In the genomic region with DNA sequence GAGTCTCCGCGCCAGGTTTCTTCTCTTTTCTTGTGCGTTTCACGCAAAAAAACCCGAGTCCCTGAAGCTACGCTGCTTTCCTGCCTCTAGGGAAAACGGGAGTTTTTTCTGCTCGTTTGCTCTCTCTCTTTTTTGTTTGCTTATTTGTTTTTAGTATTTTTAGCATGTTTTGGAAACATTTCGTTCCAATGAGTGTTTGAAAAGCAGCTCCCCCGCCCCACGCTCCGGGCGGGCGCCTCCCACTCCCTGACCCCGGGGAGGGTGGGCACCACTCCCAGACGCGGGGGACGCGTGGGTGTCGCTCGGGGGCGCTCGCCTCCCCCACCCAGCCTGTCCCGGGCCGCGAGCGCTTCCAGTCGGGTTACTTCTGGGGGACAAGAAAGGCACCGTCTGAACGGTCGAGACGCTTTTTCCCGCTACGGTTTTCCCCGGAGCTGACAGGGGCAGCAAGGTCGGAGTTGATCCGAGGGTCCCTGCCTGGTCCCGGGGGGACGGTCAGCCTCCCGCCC, we compare ENCODE assay signal across 8 cellular contexts. TPM values are rescaled to one million over a fixed set of nuclear protein-coding genes. Genes with fewer than 3 reads are reported as not detected.
DNase-seq lines count a peak whose midpoint lies in the region; FAIRE-seq and TF ChIP-seq lines count a peak whose summit lies in the region.

No MANE protein-coding gene starts in this region.

- peaks cover 0 to 2% of the 10 kb centered on the region in 2 donors for H3K36me3 ChIP-seq in small intestine (ENCODE audit: control insufficient read depth in 2 of 2, insufficient read depth in 2 of 2, low read length in 2 of 2)

- H3K4me3 Mint-ChIP-seq in activated naive CD4-positive, alpha-beta T cell treated with anti-CD3 and anti-CD28 coated beads for 36 hours = peak overlapping the region; percentile 56
- H3K4me3 Mint-ChIP-seq in immature natural killer cell = peak overlapping the region in 4 of 5 donors; percentile 47 to 54 (median 52)

- no peaks in the 10 kb centered on the region for H3K9me3 ChIP-seq in small intestine (ENCODE audit: control insufficient read depth, low read depth)

- CTCF ChIA-PET in activated naive CD4-positive, alpha-beta T cell treated with anti-CD3 and anti-CD28 coated beads for 36 hours (lab: Charles Lee) = interaction anchor here (0.9 to 1.1 kb wide), 2 partner anchors 28 to 347 kb away, joined by 3 read pairs; no protein-coding TSS in a partner anchor

- peaks cover 5% of the 10 kb centered on the region for H3K4me1 Mint-ChIP-seq in activated naive CD4-positive, alpha-beta T cell treated with anti-CD3 and anti-CD28 coated beads for 36 hours (ENCODE audit: low read depth)
- H3K4me1 Mint-ChIP-seq in immature natural killer cell = peaks cover 0 to 3% of the 10 kb centered on the region in 2 donors

- 1 to 5% (median 3%) methylated on average over 39 to 40 of the region's 40 CpGs for WGBS in small intestine, 3 donors

- no peaks in the 10 kb centered on the region for H3K9me3 Mint-ChIP-seq in activated naive CD4-positive, alpha-beta T cell treated with anti-CD3 and anti-CD28 coated beads for 36 hours
- peaks cover 0 to 1% (median 0%) of the 10 kb centered on the region in 6 donors for H3K9me3 Mint-ChIP-seq in immature natural killer cell

- intact Hi-C loops in activated naive CD4-positive, alpha-beta T cell treated with anti-CD3 and anti-CD28 coated beads for 36 hours (cut with micrococcal nuclease) = no loop called here

- peak overlapping the region; percentile 55 for H3K4me3 ChIP-seq in astrocyte of the cerebellum (ENCODE audit: low read depth, low read length)
- H3K4me3 ChIP-seq in small intestine (ENCODE audit: low read depth in 1 of 2, low read length in 2 of 2) = peak overlapping the region; percentile 41 to 43

- TF ChIP-seq CTCF in astrocyte of the cerebellum (IDR thresholded peaks at IDR 0.05; ENCODE audit: low read depth, low read length, missing control alignments) = no peak

- H3K27ac ChIP-seq in small intestine (ENCODE audit: low read depth in 1 of 2, low read length in 1 of 2) = peak overlapping the region in 1 of 2 donors; percentile 81

- H3K36me3 Mint-ChIP-seq in activated naive CD4-positive, alpha-beta T cell treated with anti-CD3 and anti-CD28 coated beads for 36 hours (ENCODE audit: low read depth) = no peaks in the 10 kb centered on the region
- no peaks in the 10 kb centered on the region for H3K36me3 Mint-ChIP-seq in immature natural killer cell

- peaks cover 0 to 3% of the 10 kb centered on the region in 2 donors for H3K4me1 ChIP-seq in small intestine (ENCODE audit: control insufficient read depth in 2 of 2, insufficient read depth in 1 of 2, low read depth in 1 of 2, low read length in 1 of 2)

- in situ Hi-C loops in astrocyte of the cerebellum (cut with HindIII; ENCODE audit: low sequenced_read_pairs) (no loop called here), KBM-7 (cut with MboI; ENCODE audit: low pct_unique_long_range_greater_than_20kb, low sequenced_read_pairs) (no loop called here)

- DNase-seq in activated naive CD4-positive, alpha-beta T cell treated with anti-CD3 and anti-CD28 coated beads for 36 hours = no peak
- DNase-seq in activated naive CD4-positive, alpha-beta T cell (lab: John Stamatoyannopoulos, UW) = no peak
- DNase-seq in astrocyte of the cerebellum (ENCODE audit: low read depth) (no peak), immature natural killer cell (no peak), small intestine (no peak), SK-N-DZ (ENCODE audit: low spot score) (no peak), NCI-H2171 treated with DMSO at 0.1 percent for 48 hours (lab: John Stamatoyannopoulos, UW) (no peak), KBM-7 (no peak)

- FAIRE-seq in small intestine (lab: Jason Lieb, UNC) = no peak

- no peak overlapping the region for H3K27ac Mint-ChIP-seq in activated naive CD4-positive, alpha-beta T cell treated with anti-CD3 and anti-CD28 coated beads for 36 hours
- no peak overlapping the region for H3K27ac Mint-ChIP-seq in immature natural killer cell

- H3K27me3 ChIP-seq in small intestine (ENCODE audit: control insufficient read depth in 2 of 2, insufficient read depth in 2 of 2, low read length in 2 of 2) = peaks cover 7 to 11% of the 10 kb centered on the region in 2 donors

- peaks cover 30% of the 10 kb centered on the region for H3K27me3 Mint-ChIP-seq in activated naive CD4-positive, alpha-beta T cell treated with anti-CD3 and anti-CD28 coated beads for 36 hours (ENCODE audit: low read depth)
- peaks cover 12 to 39% (median 15%) of the 10 kb centered on the region in 3 donors for H3K27me3 Mint-ChIP-seq in immature natural killer cell (ENCODE audit: low read depth in 3 of 3)

RNA-seq across cellular contexts. Expression of gene EFHD1, which starts 0.4 kb away (rescaled TPM):
- total RNA-seq in activated naive CD4-positive, alpha-beta T cell treated with anti-CD3 and anti-CD28 coated beads for 36 hours = 1 to 10 TPM; 1.3 to 2.0 TPM
- polyA plus RNA-seq in immature natural killer cell (under 1 TPM in 1 of 3 donors, not detected in 2; 0.71 TPM), small intestine (1 to 10 TPM in 2 of 3 donors, under 1 TPM in 1; 0.45 to 8.5 (median 6.5) TPM)
- polyA plus RNA-seq in SK-N-DZ (2014; cell fraction: cytosol; rRNA removed) = 0.85 and 1.0 TPM in 2 replicates
- polyA plus RNA-seq in SK-N-DZ (2014; cell fraction: nucleus; rRNA removed) = 0.83 TPM in 1 of 2 replicates, not detected in the other
